8 cellular contexts compared by ENCODE assay signal in the genomic region with DNA sequence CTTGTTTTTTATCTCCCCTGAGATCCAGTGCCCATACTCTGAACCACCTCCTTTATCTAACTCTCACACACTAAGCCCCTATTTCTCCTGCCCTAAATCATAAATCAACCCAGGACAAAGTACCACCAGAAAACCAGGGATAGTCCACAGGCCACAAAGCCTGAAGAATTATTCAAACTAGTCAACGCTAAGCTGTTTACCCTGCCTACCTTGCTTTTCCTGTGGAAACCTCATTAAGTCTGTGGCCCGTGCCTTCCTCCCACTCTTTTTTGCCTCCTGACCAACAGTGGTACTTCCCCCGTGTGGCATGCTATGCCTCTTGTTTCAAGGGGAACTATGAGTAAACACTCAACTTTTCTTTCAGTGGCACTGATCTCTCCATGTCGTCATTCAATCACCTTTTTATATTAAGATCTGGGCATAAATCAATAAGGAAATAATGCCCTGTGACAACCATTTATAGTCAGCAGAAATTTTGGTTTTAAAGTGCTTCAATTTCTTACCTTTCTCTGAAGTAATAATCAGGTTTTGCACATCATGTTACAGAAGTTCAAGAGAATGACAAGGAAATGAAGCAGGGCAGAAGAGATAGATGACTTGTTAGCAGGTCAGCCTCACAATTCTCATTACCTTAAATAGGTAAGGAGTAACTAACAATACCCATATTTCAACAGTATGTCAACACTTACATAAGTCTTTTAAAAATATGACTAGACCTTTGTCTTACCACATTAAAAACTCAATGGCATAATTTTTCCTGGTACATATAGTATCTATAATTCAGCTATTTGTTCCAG. TPM values are rescaled to one million over a fixed set of nuclear protein-coding genes. Genes with fewer than 3 reads are reported as not detected.
A peak's percentile ranks its signal among the peaks of the same experiment; 100 is the strongest.
DNase-seq lines count a peak whose midpoint lies in the region; ATAC-seq and TF ChIP-seq lines count a peak whose summit lies in the region.

No MANE protein-coding gene starts in this region.

- H3K9me3 Mint-ChIP-seq in endothelial cell (ENCODE audit: unreplicated experiment) = no peaks in the 10 kb centered on the region

- TF ChIP-seq POLR2A in ovary (IDR thresholded peaks at IDR 0.05) = no peak

- no peaks in the 10 kb centered on the region for H3K27me3 Mint-ChIP-seq in endothelial cell (ENCODE audit: unreplicated experiment)

- POLR2A ChIA-PET in GM10248 (lab: Yijun Ruan, JAX) = no interaction called here

- H3K36me3 ChIP-seq in ovary = no peaks in the 10 kb centered on the region
- no peaks in the 10 kb centered on the region for H3K36me3 ChIP-seq in aorta (ENCODE audit: control insufficient read depth in 1 of 2, insufficient read depth in 2 of 2, low read length in 1 of 2)

- H3K4me3 Mint-ChIP-seq in endothelial cell (ENCODE audit: unreplicated experiment) = no peak overlapping the region

- H3K27me3 ChIP-seq in ovary (no peaks in the 10 kb centered on the region), aorta (ENCODE audit: control insufficient read depth in 1 of 2, insufficient read depth in 2 of 2, low read length in 1 of 2) (no peaks in the 10 kb centered on the region)

- H3K36me3 Mint-ChIP-seq in endothelial cell (ENCODE audit: low read depth, unreplicated experiment) = no peaks in the 10 kb centered on the region

- H3K4me1 Mint-ChIP-seq in endothelial cell (ENCODE audit: unreplicated experiment) = peaks cover 3% of the 10 kb centered on the region

- CTCF ChIA-PET in GM10248 (lab: Yijun Ruan, JAX) = interaction anchor here (1.2 to 2.3 kb wide), 4 partner anchors 11 to 35 kb away, joined by 3 to 7 read pairs (median 6); no protein-coding TSS in a partner anchor

- TF ChIP-seq EP300 in ovary (IDR thresholded peaks at IDR 0.05) = no peak

- WGBS in ovary, 3 donors = 62 to 72% (median 70%) methylated on average over 4 of the region's 4 CpGs
- 75 to 76% methylated on average over 4 of the region's 4 CpGs for WGBS in aorta, 2 donors

- H3K27ac Mint-ChIP-seq in endothelial cell (ENCODE audit: unreplicated experiment) = peak overlapping the region; percentile 44

- ATAC-seq in HG03439 (IDR thresholded peaks at IDR 0.05; ENCODE audit: unreplicated experiment) (peak; percentile 81), aorta (ENCODE audit: low FRiP score) (no peak)

- H3K4me3 ChIP-seq in ovary (no peak overlapping the region), aorta (ENCODE audit: low read length in 2 of 2) (no peak overlapping the region)

- TF ChIP-seq CTCF in GM10248 (IDR thresholded peaks at IDR 0.05; ENCODE audit: control extremely low read depth, extremely low read depth, low read depth, missing control alignments) (no peak), endothelial cell (IDR thresholded peaks at IDR 0.05; ENCODE audit: unreplicated experiment) (no peak), ovary (IDR thresholded peaks at IDR 0.05) (no peak)

- DNase-seq in GM10248 (ENCODE audit: extremely low spot score) (peak; percentile 39), endothelial cell (ENCODE audit: low spot score) (no peak), ovary (no peak), NCI-H2081 treated with DMSO at 0.1 percent for 48 hours (lab: John Stamatoyannopoulos, UW) (no peak), aorta (no peak)
- peak; percentile 38 for DNase-seq in activated CD4-positive, CD25-positive, alpha-beta regulatory T cell treated with anti-CD3 and anti-CD28 coated beads, Interleukin-2, amount 50 U/mL, for 72 hours
- DNase-seq in stimulated activated naive CD4-positive, alpha-beta T cell treated with Interleukin-2 at 50 U/mL for 16 hours (lab: John Stamatoyannopoulos, UW) = peak; percentile 74

- H3K9me3 ChIP-seq in ovary = no peaks in the 10 kb centered on the region
- H3K9me3 ChIP-seq in aorta (ENCODE audit: control insufficient read depth, low read length) = no peaks in the 10 kb centered on the region

- H3K4me1 ChIP-seq in ovary (ENCODE audit: insufficient read depth) (no peaks in the 10 kb centered on the region), aorta (ENCODE audit: control insufficient read depth in 1 of 2, insufficient read depth in 2 of 2, low read length in 2 of 2) (no peaks in the 10 kb centered on the region)

- H3K27ac ChIP-seq in ovary = no peak overlapping the region
- no peak overlapping the region for H3K27ac ChIP-seq in aorta (ENCODE audit: low read depth in 1 of 2, low read length in 2 of 2)

- intact Hi-C loops in ovary (cut with DNase I) (no loop called here), aorta (cut with DNase I) (no loop called here)

RNA-seq across cellular contexts. Expression of a gene that starts 32.1 kb away (rescaled TPM):
- total RNA-seq in endothelial cell (ENCODE audit: unreplicated experiment) = 20.7 TPM
- 10 to 100 TPM in 6 of 7 donors, 1 to 10 TPM in 1; 7.2 to 25.7 (median 18.0) TPM for total RNA-seq in ovary
- 10 to 100 TPM in 1 of 2 donors, 1 to 10 TPM in 1; 5.4 to 12.9 TPM for polyA plus RNA-seq in ovary
- total RNA-seq in aorta = 10 to 100 TPM; 20.9 to 25.3 TPM
- 1 to 10 TPM; 3.4 to 5.0 TPM for polyA plus RNA-seq in aorta

Comparison
In these comparisons a context has a peak if more than half of its experiments do, and no peak if none do; other contexts are left out.
1. DNase-seq: peak in GM10248 (single experiment), activated CD4-positive, CD25-positive, alpha-beta regulatory T cell treated with anti-CD3 and anti-CD28 coated beads, Interleukin-2, amount 50 U/mL, for 72 hours (single experiment) and stimulated activated naive CD4-positive, alpha-beta T cell treated with Interleukin-2 at 50 U/mL for 16 hours (single experiment); none in endothelial cell (single experiment), ovary (0 of 5), NCI-H2081 treated with DMSO at 0.1 percent for 48 hours (single experiment) and aorta (0 of 2).